In genomic region chr10:132407846-132408278, GRCh38 we compare ENCODE assay signal across 8 cellular contexts. TPM values are rescaled to one million over a fixed set of nuclear protein-coding genes. Genes with fewer than 3 reads are reported as not detected.
DNase-seq lines count a peak whose midpoint lies in the region; ATAC-seq lines count a peak whose summit lies in the region.

No MANE protein-coding gene starts in this region.

- no peak overlapping the region for H3K23ac ChIP-seq in neuronal stem cell (ENCODE audit: low read depth, low read length, poor library complexity)

- H3K14ac ChIP-seq in neuronal stem cell (ENCODE audit: low read length) = peak overlapping the region; percentile 91

- peak overlapping the region; percentile 89 for H2BK15ac ChIP-seq in neuronal stem cell (ENCODE audit: low read length)

- peak overlapping the region; percentile 17 for H3K9ac ChIP-seq in NT2/D1 (ENCODE audit: insufficient read length, low read depth)
- no peak overlapping the region for H3K9ac ChIP-seq in neuronal stem cell (ENCODE audit: low read depth, low read length, poor library complexity)

- H4K8ac ChIP-seq in neuronal stem cell (ENCODE audit: low read depth, low read length) = no peak overlapping the region

- H2BK5ac ChIP-seq in neuronal stem cell (ENCODE audit: low read length) = peak overlapping the region; percentile 14

- H3K4me1 ChIP-seq in NT2/D1 (ENCODE audit: insufficient read depth, insufficient read length) (peaks cover 19% of the 10 kb centered on the region), neuronal stem cell (ENCODE audit: control insufficient read depth in 2 of 2, insufficient read depth in 1 of 2, low read depth in 1 of 2, low read length in 2 of 2) (peaks cover 6 to 13% of the 10 kb centered on the region in 2 donors)

- no peaks in the 10 kb centered on the region for H3K9me3 ChIP-seq in NT2/D1 (ENCODE audit: insufficient read depth, low read length)
- peaks cover 0 to 1% of the 10 kb centered on the region in 2 donors for H3K9me3 ChIP-seq in neuronal stem cell (replicated peaks in 1 of 2; ENCODE audit: control insufficient read depth in 2 of 2, insufficient read depth in 1 of 2, low read depth in 1 of 2, low read length in 2 of 2)

- H4K91ac ChIP-seq in neuronal stem cell (ENCODE audit: low read depth, low read length, poor library complexity) = no peak overlapping the region

- H3K4ac ChIP-seq in neuronal stem cell (ENCODE audit: low read length) = no peak overlapping the region

- H3K18ac ChIP-seq in neuronal stem cell (ENCODE audit: low read length) = peak overlapping the region; percentile 38

- peak overlapping the region; percentile 90 for H2AK5ac ChIP-seq in neuronal stem cell (ENCODE audit: low read depth, low read length)

- H3K4me2 ChIP-seq in neuronal stem cell (ENCODE audit: insufficient read depth, low read length, poor library complexity, severe bottlenecking) = no peak overlapping the region

- H2BK12ac ChIP-seq in neuronal stem cell (ENCODE audit: low read length) = no peak overlapping the region

- H3K27me3 ChIP-seq in NT2/D1 (ENCODE audit: insufficient read depth, insufficient read length) (no peaks in the 10 kb centered on the region), neuronal stem cell (ENCODE audit: control insufficient read depth in 3 of 3, insufficient read depth in 3 of 3, low read depth in 1 of 3, low read length in 3 of 3) (no peaks in the 10 kb centered on the region)

- peak; percentile 87 for DNase-seq in COLO668 (lab: John Stamatoyannopoulos, UW; ENCODE audit: unreplicated experiment)
- no peak for DNase-seq in NT2/D1 (ENCODE audit: low read depth, low spot score)
- DNase-seq in fibroblast of gingiva (ENCODE audit: low read depth) = peak; percentile 58
- DNase-seq in neuronal stem cell (ENCODE audit: low spot score) = no peak
- no peak for DNase-seq in NCI-H69 (lab: John Stamatoyannopoulos, UW)
- DNase-seq in H4 (ENCODE audit: low spot score) = no peak

- H2BK120ac ChIP-seq in neuronal stem cell (ENCODE audit: low read depth, low read length) = no peak overlapping the region

- no peak overlapping the region for H3K4me3 ChIP-seq in NT2/D1 (ENCODE audit: insufficient read length, low read depth)
- H3K4me3 ChIP-seq in neuronal stem cell (ENCODE audit: low read length in 2 of 2) = no peak overlapping the region

- ATAC-seq in HG03108 (IDR thresholded peaks at IDR 0.05; ENCODE audit: unreplicated experiment) = no peak
- no peak for ATAC-seq in GM21526 (IDR thresholded peaks at IDR 0.05; ENCODE audit: low FRiP score, unreplicated experiment)

- no peak overlapping the region for H2AFZ ChIP-seq in neuronal stem cell (ENCODE audit: low read length)

- H3K79me1 ChIP-seq in neuronal stem cell (ENCODE audit: low read depth, low read length) = peaks cover 2% of the 10 kb centered on the region

- WGBS in neuronal stem cell (ENCODE audit: extremely low coverage in 2 of 2, insufficient read length in 2 of 2, insufficient replicate concordance in 1 of 2), 2 donors = no CpG with 5 or more reads among the region's 17 CpGs

- H3K27ac ChIP-seq in neuronal stem cell (replicated peaks; ENCODE audit: low read length) = no peak overlapping the region

- H3K36me3 ChIP-seq in NT2/D1 (ENCODE audit: insufficient read depth, insufficient read length, low read length) = peaks cover 15% of the 10 kb centered on the region
- peaks cover 0 to 20% of the 10 kb centered on the region in 2 donors for H3K36me3 ChIP-seq in neuronal stem cell (replicated peaks in 1 of 2; ENCODE audit: control insufficient read depth in 2 of 2, insufficient read depth in 2 of 2, low read length in 2 of 2)

RNA-seq across cellular contexts. Expression of gene PWWP2B, which starts 10.9 kb away (rescaled TPM):
- polyA plus RNA-seq in neuronal stem cell (2013, experiment 1 of 2) = 2.1 TPM
- polyA plus RNA-seq in neuronal stem cell (2013, experiment 2 of 2) = 2.0 TPM
- 2.2 and 6.2 TPM in 2 replicates for total RNA-seq in H4 (2014; rRNA removed; shearing (Covaris generic))

Comparison
In these comparisons a context has a peak if more than half of its experiments do, and no peak if none do; other contexts are left out.
1. DNase-seq: peak in COLO668 (single experiment) and fibroblast of gingiva (single experiment); none in NT2/D1 (single experiment), neuronal stem cell (single experiment), NCI-H69 (single experiment) and H4 (single experiment).